1 cellular context compared by ENCODE assay signal in genomic region chr3:57038466-57039164, GRCh38.
TF ChIP-seq lines count a peak whose summit lies in the region.

No MANE protein-coding gene starts in this region.

TF ChIP-seq in GM12878, 131 proteins besides CTCF, POLR2A, EP300 and RAD21 (continued from another document):
- TF ChIP-seq MLLT1 (IDR thresholded peaks at IDR 0.05) (no peak), E2F4 (IDR thresholded peaks at IDR 0.05; ENCODE audit: low read depth, low read length) (no peak), CBFB (IDR thresholded peaks at IDR 0.05; ENCODE audit: low read depth) (0 out of 2 replicates have a peak, but pooled peaks have one; percentile 23)
